In genomic region chr10:71880425-71881306, GRCh38 we compare ENCODE assay signal across 1 cellular context.
A peak's percentile ranks its signal among the peaks of the same experiment; 100 is the strongest.
TF ChIP-seq lines count a peak whose summit lies in the region.

No MANE protein-coding gene starts in this region.

TF ChIP-seq in HepG2, 621 proteins besides CTCF, POLR2A, EP300 and RAD21 (continued from another document and continues in another):
- TF ChIP-seq MXI1 (IDR thresholded peaks at IDR 0.05; ENCODE audit: borderline replicate concordance, low read depth, low read length) = peak; percentile 48; the same call in 1 of the 3 replicates
- TF ChIP-seq, protein P1, sequence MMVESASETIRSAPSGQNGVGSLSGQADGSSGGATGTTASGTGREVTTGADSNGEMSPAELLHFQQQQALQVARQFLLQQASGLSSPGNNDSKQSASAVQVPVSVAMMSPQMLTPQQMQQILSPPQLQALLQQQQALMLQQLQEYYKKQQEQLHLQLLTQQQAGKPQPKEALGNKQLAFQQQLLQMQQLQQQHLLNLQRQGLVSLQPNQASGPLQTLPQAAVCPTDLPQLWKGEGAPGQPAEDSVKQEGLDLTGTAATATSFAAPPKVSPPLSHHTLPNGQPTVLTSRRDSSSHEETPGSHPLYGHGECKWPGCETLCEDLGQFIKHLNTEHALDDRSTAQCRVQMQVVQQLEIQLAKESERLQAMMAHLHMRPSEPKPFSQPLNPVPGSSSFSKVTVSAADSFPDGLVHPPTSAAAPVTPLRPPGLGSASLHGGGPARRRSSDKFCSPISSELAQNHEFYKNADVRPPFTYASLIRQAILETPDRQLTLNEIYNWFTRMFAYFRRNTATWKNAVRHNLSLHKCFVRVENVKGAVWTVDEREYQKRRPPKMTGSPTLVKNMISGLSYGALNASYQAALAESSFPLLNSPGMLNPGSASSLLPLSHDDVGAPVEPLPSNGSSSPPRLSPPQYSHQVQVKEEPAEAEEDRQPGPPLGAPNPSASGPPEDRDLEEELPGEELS (CRISPR knock-in tag; IDR thresholded peaks at IDR 0.05) = no peak
- TF ChIP-seq CBX5 (CRISPR knock-in tag; IDR thresholded peaks at IDR 0.05; ENCODE audit: borderline replicate concordance) = no peak
- no peak for TF ChIP-seq SIX1 (CRISPR knock-in tag; IDR thresholded peaks at IDR 0.05; ENCODE audit: borderline replicate concordance)
- no peak for TF ChIP-seq ZNF563 (CRISPR knock-in tag; IDR thresholded peaks at IDR 0.05)
- TF ChIP-seq ZNF598 (CRISPR knock-in tag; IDR thresholded peaks at IDR 0.05; ENCODE audit: borderline replicate concordance) = no peak
- TF ChIP-seq ZBTB34 (CRISPR knock-in tag; IDR thresholded peaks at IDR 0.05) = no peak
- TF ChIP-seq U2AF1 (optimal IDR thresholded peaks at IDR 0.05; ENCODE audit: low read depth, low read length) = no peak
- no peak for TF ChIP-seq ASH2L (IDR thresholded peaks at IDR 0.05; ENCODE audit: insufficient read length, low read depth, low read length)
- peak; percentile 54; the same call in 1 of the 2 replicates for TF ChIP-seq SAP130 (CRISPR knock-in tag; IDR thresholded peaks at IDR 0.05; ENCODE audit: low read depth)
- TF ChIP-seq, protein P2, sequence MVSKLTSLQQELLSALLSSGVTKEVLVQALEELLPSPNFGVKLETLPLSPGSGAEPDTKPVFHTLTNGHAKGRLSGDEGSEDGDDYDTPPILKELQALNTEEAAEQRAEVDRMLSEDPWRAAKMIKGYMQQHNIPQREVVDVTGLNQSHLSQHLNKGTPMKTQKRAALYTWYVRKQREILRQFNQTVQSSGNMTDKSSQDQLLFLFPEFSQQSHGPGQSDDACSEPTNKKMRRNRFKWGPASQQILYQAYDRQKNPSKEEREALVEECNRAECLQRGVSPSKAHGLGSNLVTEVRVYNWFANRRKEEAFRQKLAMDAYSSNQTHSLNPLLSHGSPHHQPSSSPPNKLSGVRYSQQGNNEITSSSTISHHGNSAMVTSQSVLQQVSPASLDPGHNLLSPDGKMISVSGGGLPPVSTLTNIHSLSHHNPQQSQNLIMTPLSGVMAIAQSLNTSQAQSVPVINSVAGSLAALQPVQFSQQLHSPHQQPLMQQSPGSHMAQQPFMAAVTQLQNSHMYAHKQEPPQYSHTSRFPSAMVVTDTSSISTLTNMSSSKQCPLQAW (CRISPR knock-in tag; IDR thresholded peaks at IDR 0.05) = no peak
- no peak for TF ChIP-seq ZNF34 (CRISPR knock-in tag; IDR thresholded peaks at IDR 0.05; ENCODE audit: borderline replicate concordance)
- no peak for TF ChIP-seq SOX13 (IDR thresholded peaks at IDR 0.05)
- TF ChIP-seq SOX13 (CRISPR knock-in tag; conservative IDR thresholded peaks at IDR 0.05 in 1 of 2, IDR thresholded peaks at IDR 0.05 in 1 of 2) = no peak
- no peak for TF ChIP-seq TFE3 (CRISPR knock-in tag; IDR thresholded peaks at IDR 0.05)
- TF ChIP-seq SP140L (CRISPR knock-in tag; IDR thresholded peaks at IDR 0.05; ENCODE audit: borderline replicate concordance) = no peak
- TF ChIP-seq ZNF24 (IDR thresholded peaks at IDR 0.05) = no peak
- TF ChIP-seq ZNF30 (CRISPR knock-in tag; IDR thresholded peaks at IDR 0.05) = no peak
- no peak for TF ChIP-seq ZNF510 (CRISPR knock-in tag; IDR thresholded peaks at IDR 0.05; ENCODE audit: low read depth)
- TF ChIP-seq CEBPB (IDR thresholded peaks at IDR 0.05; ENCODE audit: borderline replicate concordance, low read depth, low read length) = peak; percentile 36; the same call in 1 of the 2 replicates
- no peak for TF ChIP-seq ZNF225 (CRISPR knock-in tag; IDR thresholded peaks at IDR 0.05)
- TF ChIP-seq, protein P3, sequence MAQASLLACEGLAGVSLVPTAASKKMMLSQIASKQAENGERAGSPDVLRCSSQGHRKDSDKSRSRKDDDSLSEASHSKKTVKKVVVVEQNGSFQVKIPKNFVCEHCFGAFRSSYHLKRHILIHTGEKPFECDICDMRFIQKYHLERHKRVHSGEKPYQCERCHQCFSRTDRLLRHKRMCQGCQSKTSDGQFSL (CRISPR knock-in tag; IDR thresholded peaks at IDR 0.05) = no peak
- no peak for TF ChIP-seq ZMAT5 (CRISPR knock-in tag; IDR thresholded peaks at IDR 0.05; ENCODE audit: borderline replicate concordance, low read depth)
- no peak for TF ChIP-seq KMT2A (CRISPR knock-in tag; IDR thresholded peaks at IDR 0.05)
- TF ChIP-seq ZBTB1 (CRISPR knock-in tag; IDR thresholded peaks at IDR 0.05; ENCODE audit: borderline replicate concordance) = no peak
- no peak for TF ChIP-seq CCDC6 (CRISPR knock-in tag; IDR thresholded peaks at IDR 0.05)
- TF ChIP-seq HOXA3 (CRISPR knock-in tag; IDR thresholded peaks at IDR 0.05) = no peak
- no peak for TF ChIP-seq NCOA5 (CRISPR knock-in tag; IDR thresholded peaks at IDR 0.05)
- TF ChIP-seq, protein P4, sequence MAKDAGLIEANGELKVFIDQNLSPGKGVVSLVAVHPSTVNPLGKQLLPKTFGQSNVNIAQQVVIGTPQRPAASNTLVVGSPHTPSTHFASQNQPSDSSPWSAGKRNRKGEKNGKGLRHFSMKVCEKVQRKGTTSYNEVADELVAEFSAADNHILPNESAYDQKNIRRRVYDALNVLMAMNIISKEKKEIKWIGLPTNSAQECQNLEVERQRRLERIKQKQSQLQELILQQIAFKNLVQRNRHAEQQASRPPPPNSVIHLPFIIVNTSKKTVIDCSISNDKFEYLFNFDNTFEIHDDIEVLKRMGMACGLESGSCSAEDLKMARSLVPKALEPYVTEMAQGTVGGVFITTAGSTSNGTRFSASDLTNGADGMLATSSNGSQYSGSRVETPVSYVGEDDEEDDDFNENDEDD (CRISPR knock-in tag; IDR thresholded peaks at IDR 0.05; ENCODE audit: borderline replicate concordance) = no peak
- no peak for TF ChIP-seq ZNF496 (CRISPR knock-in tag; IDR thresholded peaks at IDR 0.05; ENCODE audit: insufficient replicate concordance)
- TF ChIP-seq BCL6 (CRISPR knock-in tag; IDR thresholded peaks at IDR 0.05) = peak; percentile 70; the same call in 1 of the 2 replicates
- TF ChIP-seq ZSCAN30 (CRISPR knock-in tag; IDR thresholded peaks at IDR 0.05) = no peak
- TF ChIP-seq SKI (IDR thresholded peaks at IDR 0.05; ENCODE audit: partially characterized antibody) = peak; percentile 49
- no peak for TF ChIP-seq ZNF335 (CRISPR knock-in tag; IDR thresholded peaks at IDR 0.05)
- TF ChIP-seq ZNF792 (CRISPR knock-in tag; IDR thresholded peaks at IDR 0.05) = no peak
- TF ChIP-seq, protein P5, sequence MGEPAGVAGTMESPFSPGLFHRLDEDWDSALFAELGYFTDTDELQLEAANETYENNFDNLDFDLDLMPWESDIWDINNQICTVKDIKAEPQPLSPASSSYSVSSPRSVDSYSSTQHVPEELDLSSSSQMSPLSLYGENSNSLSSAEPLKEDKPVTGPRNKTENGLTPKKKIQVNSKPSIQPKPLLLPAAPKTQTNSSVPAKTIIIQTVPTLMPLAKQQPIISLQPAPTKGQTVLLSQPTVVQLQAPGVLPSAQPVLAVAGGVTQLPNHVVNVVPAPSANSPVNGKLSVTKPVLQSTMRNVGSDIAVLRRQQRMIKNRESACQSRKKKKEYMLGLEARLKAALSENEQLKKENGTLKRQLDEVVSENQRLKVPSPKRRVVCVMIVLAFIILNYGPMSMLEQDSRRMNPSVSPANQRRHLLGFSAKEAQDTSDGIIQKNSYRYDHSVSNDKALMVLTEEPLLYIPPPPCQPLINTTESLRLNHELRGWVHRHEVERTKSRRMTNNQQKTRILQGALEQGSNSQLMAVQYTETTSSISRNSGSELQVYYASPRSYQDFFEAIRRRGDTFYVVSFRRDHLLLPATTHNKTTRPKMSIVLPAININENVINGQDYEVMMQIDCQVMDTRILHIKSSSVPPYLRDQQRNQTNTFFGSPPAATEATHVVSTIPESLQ (CRISPR knock-in tag; conservative IDR thresholded peaks at IDR 0.05) = no peak
- TF ChIP-seq IRF2 (CRISPR knock-in tag; IDR thresholded peaks at IDR 0.05) = 0 out of 2 replicates have a peak, but pooled peaks have one; percentile 21
- no peak for TF ChIP-seq ARHGAP35 (CRISPR knock-in tag; IDR thresholded peaks at IDR 0.05; ENCODE audit: borderline replicate concordance)
- no peak for TF ChIP-seq PCBP1 (IDR thresholded peaks at IDR 0.05; ENCODE audit: borderline replicate concordance, low read depth, low read length)
- no peak for TF ChIP-seq ZNF274 (CRISPR knock-in tag; IDR thresholded peaks at IDR 0.05)
- TF ChIP-seq, protein P6, sequence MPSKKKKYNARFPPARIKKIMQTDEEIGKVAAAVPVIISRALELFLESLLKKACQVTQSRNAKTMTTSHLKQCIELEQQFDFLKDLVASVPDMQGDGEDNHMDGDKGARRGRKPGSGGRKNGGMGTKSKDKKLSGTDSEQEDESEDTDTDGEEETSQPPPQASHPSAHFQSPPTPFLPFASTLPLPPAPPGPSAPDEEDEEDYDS (CRISPR knock-in tag; IDR thresholded peaks at IDR 0.05) = no peak
- TF ChIP-seq, protein P7, sequence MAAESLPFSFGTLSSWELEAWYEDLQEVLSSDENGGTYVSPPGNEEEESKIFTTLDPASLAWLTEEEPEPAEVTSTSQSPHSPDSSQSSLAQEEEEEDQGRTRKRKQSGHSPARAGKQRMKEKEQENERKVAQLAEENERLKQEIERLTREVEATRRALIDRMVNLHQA (CRISPR knock-in tag; IDR thresholded peaks at IDR 0.05) = no peak
- no peak for TF ChIP-seq MED13 (CRISPR knock-in tag; IDR thresholded peaks at IDR 0.05)
- TF ChIP-seq ZNF367 (CRISPR knock-in tag; IDR thresholded peaks at IDR 0.05; ENCODE audit: borderline replicate concordance) = no peak
- TF ChIP-seq FOXA1 (IDR thresholded peaks at IDR 0.05) = no peak; the same call in 1 of the 2 replicates
- TF ChIP-seq FOXA1 (CRISPR knock-in tag; IDR thresholded peaks at IDR 0.05) = peak; percentile 99
- TF ChIP-seq ZNF101 (CRISPR knock-in tag; IDR thresholded peaks at IDR 0.05; ENCODE audit: borderline replicate concordance, low read depth) = no peak
- TF ChIP-seq SMARCC2 (IDR thresholded peaks at IDR 0.05) = no peak
- TF ChIP-seq U2AF2 (IDR thresholded peaks at IDR 0.05; ENCODE audit: low read depth, low read length) = no peak
- TF ChIP-seq WIZ (CRISPR knock-in tag; IDR thresholded peaks at IDR 0.05) = no peak
- TF ChIP-seq, protein P8, sequence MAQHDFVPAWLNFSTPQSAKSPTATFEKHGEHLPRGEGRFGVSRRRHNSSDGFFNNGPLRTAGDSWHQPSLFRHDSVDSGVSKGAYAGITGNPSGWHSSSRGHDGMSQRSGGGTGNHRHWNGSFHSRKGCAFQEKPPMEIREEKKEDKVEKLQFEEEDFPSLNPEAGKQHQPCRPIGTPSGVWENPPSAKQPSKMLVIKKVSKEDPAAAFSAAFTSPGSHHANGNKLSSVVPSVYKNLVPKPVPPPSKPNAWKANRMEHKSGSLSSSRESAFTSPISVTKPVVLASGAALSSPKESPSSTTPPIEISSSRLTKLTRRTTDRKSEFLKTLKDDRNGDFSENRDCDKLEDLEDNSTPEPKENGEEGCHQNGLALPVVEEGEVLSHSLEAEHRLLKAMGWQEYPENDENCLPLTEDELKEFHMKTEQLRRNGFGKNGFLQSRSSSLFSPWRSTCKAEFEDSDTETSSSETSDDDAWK (CRISPR knock-in tag; IDR thresholded peaks at IDR 0.05) = no peak
- no peak for TF ChIP-seq JUN (CRISPR knock-in tag; IDR thresholded peaks at IDR 0.05)
- TF ChIP-seq, protein P9, sequence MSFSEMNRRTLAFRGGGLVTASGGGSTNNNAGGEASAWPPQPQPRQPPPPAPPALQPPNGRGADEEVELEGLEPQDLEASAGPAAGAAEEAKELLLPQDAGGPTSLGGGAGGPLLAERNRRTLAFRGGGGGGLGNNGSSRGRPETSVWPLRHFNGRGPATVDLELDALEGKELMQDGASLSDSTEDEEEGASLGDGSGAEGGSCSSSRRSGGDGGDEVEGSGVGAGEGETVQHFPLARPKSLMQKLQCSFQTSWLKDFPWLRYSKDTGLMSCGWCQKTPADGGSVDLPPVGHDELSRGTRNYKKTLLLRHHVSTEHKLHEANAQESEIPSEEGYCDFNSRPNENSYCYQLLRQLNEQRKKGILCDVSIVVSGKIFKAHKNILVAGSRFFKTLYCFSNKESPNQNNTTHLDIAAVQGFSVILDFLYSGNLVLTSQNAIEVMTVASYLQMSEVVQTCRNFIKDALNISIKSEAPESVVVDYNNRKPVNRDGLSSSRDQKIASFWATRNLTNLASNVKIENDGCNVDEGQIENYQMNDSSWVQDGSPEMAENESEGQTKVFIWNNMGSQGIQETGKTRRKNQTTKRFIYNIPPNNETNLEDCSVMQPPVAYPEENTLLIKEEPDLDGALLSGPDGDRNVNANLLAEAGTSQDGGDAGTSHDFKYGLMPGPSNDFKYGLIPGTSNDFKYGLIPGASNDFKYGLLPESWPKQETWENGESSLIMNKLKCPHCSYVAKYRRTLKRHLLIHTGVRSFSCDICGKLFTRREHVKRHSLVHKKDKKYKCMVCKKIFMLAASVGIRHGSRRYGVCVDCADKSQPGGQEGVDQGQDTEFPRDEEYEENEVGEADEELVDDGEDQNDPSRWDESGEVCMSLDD (CRISPR knock-in tag; IDR thresholded peaks at IDR 0.05; ENCODE audit: borderline replicate concordance) = no peak
- no peak for TF ChIP-seq KAT2B (IDR thresholded peaks at IDR 0.05; ENCODE audit: borderline replicate concordance, low read depth, low read length)
- no peak for TF ChIP-seq ZNF251 (CRISPR knock-in tag; IDR thresholded peaks at IDR 0.05)
- no peak for TF ChIP-seq AKAP8 (CRISPR knock-in tag; IDR thresholded peaks at IDR 0.05)
- no peak for TF ChIP-seq ZNF782 (CRISPR knock-in tag; IDR thresholded peaks at IDR 0.05; ENCODE audit: borderline replicate concordance)
